In the genomic region with DNA sequence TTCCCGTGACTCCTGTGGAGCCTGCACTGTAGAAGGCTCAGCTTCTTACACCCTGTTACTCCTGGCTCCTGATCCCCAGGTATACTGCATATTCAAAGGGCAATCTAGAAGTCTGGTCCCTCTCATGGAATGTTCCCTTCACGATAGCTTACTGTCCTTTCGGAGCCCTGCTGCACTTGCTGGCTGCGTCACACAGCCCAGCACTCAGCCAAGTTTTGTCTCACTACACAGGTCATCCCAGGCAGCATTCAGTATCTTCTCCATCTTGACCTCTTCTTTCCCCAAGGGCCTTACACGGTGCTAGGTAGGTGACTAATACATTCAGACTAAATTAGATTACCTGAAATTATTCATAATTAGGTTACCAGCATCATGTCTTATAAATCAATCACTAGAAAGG, we compare ENCODE assay signal across 13 cellular contexts.
DNase-seq lines count a peak whose midpoint lies in the region; ATAC-seq and TF ChIP-seq lines count a peak whose summit lies in the region.
"Had no signal": no experiment of that assay in that cellular context is flagged by ENCODE, and none has a peak within 500 bp of the region (broad histone marks: within the 10 kb centered on the region; RNA-seq: fewer than 3 reads in every experiment).

No MANE protein-coding gene starts in this region.

- no peak for TF ChIP-seq POLR2A in heart left ventricle (IDR thresholded peaks at IDR 0.05)

- H3K4me3 ChIP-seq in left ventricle myocardium inferior = no peak overlapping the region
- H3K4me3 ChIP-seq in heart left ventricle = no peak overlapping the region
- H3K4me3 ChIP-seq in right cardiac atrium (ENCODE audit: low read length) = no peak overlapping the region
- no peak overlapping the region for H3K4me3 ChIP-seq in aorta (ENCODE audit: low read length in 2 of 2)
- H3K4me3 ChIP-seq: GM12878, GM23248 had no signal

- WGBS in heart left ventricle, 4 donors = 68 to 81% (median 70%) methylated on average over 5 of the region's 5 CpGs
- WGBS in right cardiac atrium = 63% methylated on average over 5 of the region's 5 CpGs
- WGBS in aorta, 2 donors = 42 to 44% methylated on average over 5 of the region's 5 CpGs

- H3K4me1 ChIP-seq in left ventricle myocardium inferior (no peaks in the 10 kb centered on the region), heart left ventricle (no peaks in the 10 kb centered on the region), right cardiac atrium (ENCODE audit: control insufficient read depth, insufficient read depth, low read length) (peaks cover 3% of the 10 kb centered on the region), aorta (ENCODE audit: control insufficient read depth in 1 of 2, insufficient read depth in 2 of 2, low read length in 2 of 2) (peaks cover 4 to 8% of the 10 kb centered on the region in 2 donors), foreskin keratinocyte (no peaks in the 10 kb centered on the region)

- intact Hi-C loops in Right ventricle myocardium inferior (cut with DNase I) (no loop called here), left ventricle myocardium inferior (cut with micrococcal nuclease) (no loop called here), heart left ventricle (cut with DNase I) (no loop called here), right cardiac atrium (cut with DNase I) (no loop called here), aorta (cut with DNase I) (no loop called here)

- DNase-seq in Right ventricle myocardium inferior (ENCODE audit: missing footprints) (no peak), left ventricle myocardium inferior (no peak), heart left ventricle (peak in 1 of 5 donors; percentile 38), right cardiac atrium (peak in 1 of 3 donors; percentile 19), aorta (no peak), foreskin keratinocyte (no peak)
- DNase-seq in activated CD4-positive, alpha-beta T cell treated with anti-CD3 and anti-CD28 coated beads, Interleukin-2, amount 50 U/mL, for 4 hours = no peak
- DNase-seq in stimulated activated CD4-positive, alpha-beta T cell treated with anti-CD3 and anti-CD28 coated beads, Interleukin-4, amount 100 ng/mL, for 4 hours = no peak
- DNase-seq: CD4-positive, alpha-beta T cell; DMS 273 treated with DMSO at 0.1 percent for 48 hours; DMS79 had no signal

- H3K36me3 ChIP-seq in left ventricle myocardium inferior (no peaks in the 10 kb centered on the region), heart left ventricle (no peaks in the 10 kb centered on the region), aorta (ENCODE audit: control insufficient read depth in 1 of 2, insufficient read depth in 2 of 2, low read length in 1 of 2) (no peaks in the 10 kb centered on the region)

- H3K27me3 ChIP-seq in left ventricle myocardium inferior (ENCODE audit: low read depth) (no peaks in the 10 kb centered on the region), heart left ventricle (no peaks in the 10 kb centered on the region), right cardiac atrium (ENCODE audit: control insufficient read depth, insufficient read depth) (no peaks in the 10 kb centered on the region), aorta (ENCODE audit: control insufficient read depth in 1 of 2, insufficient read depth in 2 of 2, low read length in 1 of 2) (no peaks in the 10 kb centered on the region), foreskin keratinocyte (peaks cover 2% of the 10 kb centered on the region)

- H3K9me3 ChIP-seq in left ventricle myocardium inferior (replicated peaks) (no peaks in the 10 kb centered on the region), heart left ventricle (no peaks in the 10 kb centered on the region), right cardiac atrium (ENCODE audit: control insufficient read depth, low read length) (no peaks in the 10 kb centered on the region), aorta (ENCODE audit: control insufficient read depth, low read length) (no peaks in the 10 kb centered on the region)

- no peak for TF ChIP-seq CTCF in left ventricle myocardium inferior (IDR thresholded peaks at IDR 0.05; ENCODE audit: borderline replicate concordance)
- no peak for TF ChIP-seq CTCF in heart left ventricle (IDR thresholded peaks at IDR 0.05)
- TF ChIP-seq CTCF in foreskin keratinocyte (conservative IDR thresholded peaks at IDR 0.05) = no peak

- ATAC-seq in Right ventricle myocardium inferior (peak; percentile 44), heart left ventricle (peak; percentile 48 to 91 (median 80)), right cardiac atrium (peak; percentile 72 to 86), aorta (ENCODE audit: low FRiP score) (no peak), foreskin keratinocyte (no peak)
- ATAC-seq: GM12878 had no signal

- H3K27ac ChIP-seq in left ventricle myocardium inferior (replicated peaks) = no peak overlapping the region
- no peak overlapping the region for H3K27ac ChIP-seq in heart left ventricle
- peak overlapping the region; percentile 74 for H3K27ac ChIP-seq in right cardiac atrium (ENCODE audit: low read length)
- peak overlapping the region; percentile 52 to 91 for H3K27ac ChIP-seq in aorta (ENCODE audit: low read depth in 1 of 2, low read length in 2 of 2)
- no peak overlapping the region for H3K27ac ChIP-seq in foreskin keratinocyte
- H3K27ac ChIP-seq: GM23248 had no signal

Comparison
In these comparisons a context has a peak if more than half of its experiments do, and no peak if none do; other contexts are left out.
1. H3K27ac ChIP-seq: peak in right cardiac atrium (single experiment) and aorta (2 of 2); none in left ventricle myocardium inferior (single experiment), heart left ventricle (0 of 12) and foreskin keratinocyte (single experiment).
2. ATAC-seq: peak in Right ventricle myocardium inferior (single experiment), heart left ventricle (4 of 4) and right cardiac atrium (2 of 2); none in aorta (single experiment) and foreskin keratinocyte (single experiment).